1 cellular context compared by ENCODE assay signal in the genomic region with DNA sequence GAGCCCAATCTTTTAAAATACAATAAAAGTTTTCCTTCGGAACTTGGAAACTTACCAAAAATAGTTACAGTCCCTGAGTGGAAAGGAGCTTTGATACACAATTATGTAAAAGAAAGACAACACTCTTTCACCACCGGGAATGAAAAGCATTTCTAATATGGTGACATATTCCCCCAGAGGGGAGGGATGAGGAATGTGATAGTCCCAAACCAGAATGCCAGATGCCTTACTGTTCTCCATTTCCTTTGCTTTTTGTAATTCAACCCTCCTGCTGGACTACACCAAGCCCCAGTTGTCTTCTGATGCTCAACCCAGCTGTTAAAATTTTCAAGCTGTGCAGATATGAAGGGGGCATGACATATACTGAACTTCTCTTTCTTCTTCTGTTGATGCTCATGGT.
TF ChIP-seq lines count a peak whose summit lies in the region.

No MANE protein-coding gene starts in this region.

TF ChIP-seq in IMR-90, 13 proteins besides CTCF, POLR2A, EP300 and RAD21 (continued from another document):
- TF ChIP-seq MXI1 (IDR thresholded peaks at IDR 0.05; ENCODE audit: borderline replicate concordance, low read depth, low read length) (no peak), MAZ (IDR thresholded peaks at IDR 0.05; ENCODE audit: borderline replicate concordance, low read depth, low read length) (no peak), CHD1 (IDR thresholded peaks at IDR 0.05; ENCODE audit: low read depth, low read length) (no peak), SMC3 (IDR thresholded peaks at IDR 0.05; ENCODE audit: low read depth, low read length) (no peak)
TF ChIP-seq in IMR-90: peak in this region for 0.
